In the genomic region with DNA sequence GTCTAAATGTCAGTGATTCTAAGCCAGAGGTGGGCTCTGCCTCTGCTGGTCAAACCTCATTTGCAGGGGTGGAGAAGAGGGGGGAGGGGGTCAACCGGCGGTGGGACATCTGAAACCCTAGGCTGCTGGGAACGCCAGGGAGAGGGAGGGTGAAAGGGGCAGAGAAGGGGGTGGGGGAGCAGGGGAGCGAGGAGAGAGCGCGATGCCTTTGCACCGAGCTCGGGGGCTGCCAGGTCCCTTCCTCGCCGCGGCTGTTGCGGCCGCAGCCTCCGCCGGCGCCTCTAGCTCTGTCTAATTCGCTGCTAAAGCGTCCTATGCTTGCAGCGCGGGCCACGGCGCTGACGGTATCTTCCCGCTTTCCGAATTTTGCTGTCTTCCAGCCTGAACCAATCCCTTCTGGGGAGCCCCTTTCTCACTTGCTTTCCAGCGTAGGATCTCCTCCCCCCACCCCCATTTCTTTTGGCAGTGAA, we compare ENCODE assay signal across 8 cellular contexts. TPM values are rescaled to one million over a fixed set of nuclear protein-coding genes. Genes with fewer than 3 reads are reported as not detected.
DNase-seq lines count a peak whose midpoint lies in the region; ATAC-seq and TF ChIP-seq lines count a peak whose summit lies in the region.

A gene (minus strand): TSS at position 11 of the 470 bp plus-strand sequence. CDS start 738 bp downstream, outside the sequence.

- no peak for TF ChIP-seq EP300 in sigmoid colon (IDR thresholded peaks at IDR 0.05)

- no peaks in the 10 kb centered on the region for H3K79me2 ChIP-seq in GM23338 (replicated peaks; ENCODE audit: insufficient read depth)

- peaks cover 2% of the 10 kb centered on the region; the same call in 2 of the 3 replicates for H3K9me3 Mint-ChIP-seq in GM23338
- no peaks in the 10 kb centered on the region for H3K9me3 Mint-ChIP-seq in T-helper 2 cell treated with Interferon-gamma antibody and Interleukin-4, amounts not matched to agents 5 μg/mL and 100 μg/mL, for 36 hours
- no peaks in the 10 kb centered on the region for H3K9me3 Mint-ChIP-seq in activated T-helper 17 cell treated with anti-CD3 and anti-CD28 coated beads, Interleukin-2, amount 50 U/mL, for 72 hours

- H3K4me2 ChIP-seq in GM23338, result peak within 1 kb of the TSS; percentile 91

- H3K4me1 ChIP-seq in GM23338 (ENCODE audit: insufficient read depth) (peaks cover 30% of the 10 kb centered on the region), iPS DF 6.9 (ENCODE audit: control insufficient read depth, insufficient read depth, low read length) (no peaks in the 10 kb centered on the region; the same call in 1 of the 2 replicates), sigmoid colon (peaks cover 0 to 16% (median 8%) of the 10 kb centered on the region in 4 donors)

- H4K20me1 ChIP-seq in GM23338 (replicated peaks; ENCODE audit: insufficient read depth), result no peaks in the 10 kb centered on the region

- peak within 1 kb of the TSS; percentile 83 for H3K4me3 Mint-ChIP-seq in GM23338
- H3K4me3 Mint-ChIP-seq in T-helper 2 cell treated with Interferon-gamma antibody and Interleukin-4, amounts not matched to agents 5 μg/mL and 100 μg/mL, for 36 hours, result peak within 1 kb of the TSS; percentile 24
- H3K4me3 Mint-ChIP-seq in activated T-helper 17 cell treated with anti-CD3 and anti-CD28 coated beads, Interleukin-2, amount 50 U/mL, for 72 hours, result no peak within 1 kb of the TSS

- no peak within 1 kb of the TSS for H3K27ac Mint-ChIP-seq in GM23338
- no peak within 1 kb of the TSS for H3K27ac Mint-ChIP-seq in T-helper 2 cell treated with Interferon-gamma antibody and Interleukin-4, amounts not matched to agents 5 μg/mL and 100 μg/mL, for 36 hours
- no peak within 1 kb of the TSS for H3K27ac Mint-ChIP-seq in activated T-helper 17 cell treated with anti-CD3 and anti-CD28 coated beads, Interleukin-2, amount 50 U/mL, for 72 hours

- WGBS in iPS DF 6.9 (ENCODE audit: insufficient coverage, insufficient read length), result no CpG with 5 or more reads among the region's 26 CpGs
- WGBS in sigmoid colon, 2 donors, result 2 to 27% methylated on average over 26 of the region's 26 CpGs

- intact Hi-C loops in sigmoid colon (cut with DNase I), result loop anchor here (5.0 to 10.0 kb wide), 2 partner anchors 55 to 617 kb away; no protein-coding TSS in a partner anchor

- TF ChIP-seq CTCF in GM23338 (conservative IDR thresholded peaks at IDR 0.05; ENCODE audit: low read depth in 2 of 2), result 0 out of 4 replicates have a peak, but pooled peaks of 1 of the 2 experiments have one; percentile 4
- no peak for TF ChIP-seq CTCF in sigmoid colon (IDR thresholded peaks at IDR 0.05)

- H3K36me3 ChIP-seq in GM23338 (ENCODE audit: insufficient read depth) (no peaks in the 10 kb centered on the region), iPS DF 6.9 (ENCODE audit: control insufficient read depth, insufficient read depth, low read length) (no peaks in the 10 kb centered on the region), sigmoid colon (no peaks in the 10 kb centered on the region)

- no peaks in the 10 kb centered on the region for H3K36me3 Mint-ChIP-seq in GM23338 (ENCODE audit: low read depth)
- no peaks in the 10 kb centered on the region for H3K36me3 Mint-ChIP-seq in T-helper 2 cell treated with Interferon-gamma antibody and Interleukin-4, amounts not matched to agents 5 μg/mL and 100 μg/mL, for 36 hours (ENCODE audit: low read depth)
- H3K36me3 Mint-ChIP-seq in activated T-helper 17 cell treated with anti-CD3 and anti-CD28 coated beads, Interleukin-2, amount 50 U/mL, for 72 hours (ENCODE audit: low read depth), result no peaks in the 10 kb centered on the region

- H3K9me3 ChIP-seq in iPS DF 6.9 (ENCODE audit: control insufficient read depth, insufficient read depth, low read length) (no peaks in the 10 kb centered on the region), sigmoid colon (no peaks in the 10 kb centered on the region)

- peak; percentile 83 for ATAC-seq in GM23338
- no peak for ATAC-seq in activated T-helper 17 cell treated with anti-CD3 and anti-CD28 coated beads, Interleukin-2, amount 50 U/mL, for 72 hours (replicated peaks)

- peaks cover 5% of the 10 kb centered on the region for H3F3A ChIP-seq in GM23338 (replicated peaks; ENCODE audit: low read depth)

- peaks cover 40% of the 10 kb centered on the region for H3K27me3 Mint-ChIP-seq in GM23338 (ENCODE audit: insufficient read depth, low read depth, poor library complexity)
- H3K27me3 Mint-ChIP-seq in T-helper 2 cell treated with Interferon-gamma antibody and Interleukin-4, amounts not matched to agents 5 μg/mL and 100 μg/mL, for 36 hours (ENCODE audit: low read depth), result peaks cover 41% of the 10 kb centered on the region
- H3K27me3 Mint-ChIP-seq in activated T-helper 17 cell treated with anti-CD3 and anti-CD28 coated beads, Interleukin-2, amount 50 U/mL, for 72 hours, result peaks cover 39% of the 10 kb centered on the region

- peak in 1 of 2 donors; percentile 8 for TF ChIP-seq POLR2A in sigmoid colon (IDR thresholded peaks at IDR 0.05)

- H3K4me1 Mint-ChIP-seq in GM23338, result peaks cover 24% of the 10 kb centered on the region
- H3K4me1 Mint-ChIP-seq in T-helper 2 cell treated with Interferon-gamma antibody and Interleukin-4, amounts not matched to agents 5 μg/mL and 100 μg/mL, for 36 hours (ENCODE audit: low read depth), result no peaks in the 10 kb centered on the region
- H3K4me1 Mint-ChIP-seq in activated T-helper 17 cell treated with anti-CD3 and anti-CD28 coated beads, Interleukin-2, amount 50 U/mL, for 72 hours, result no peaks in the 10 kb centered on the region

- H3K27ac ChIP-seq in GM23338 (ENCODE audit: low read depth), result no peak within 1 kb of the TSS
- no peak within 1 kb of the TSS for H3K27ac ChIP-seq in iPS DF 6.9 (ENCODE audit: low read length)
- H3K27ac ChIP-seq in sigmoid colon, result peak within 1 kb of the TSS; percentile 63 to 85 (median 81)

- DNase-seq in GM23338 (ENCODE audit: low spot score), result peak; percentile 85
- DNase-seq in T-helper 2 cell treated with Interferon-gamma antibody and Interleukin-4, amounts not matched to agents 5 μg/mL and 100 μg/mL, for 36 hours (ENCODE audit: low spot score), result no peak
- peak; percentile 45 for DNase-seq in iPS DF 6.9 (ENCODE audit: low read depth, low spot score)
- DNase-seq in sigmoid colon, result peak; percentile 79
- no peak for DNase-seq in stimulated activated CD4-positive, alpha-beta T cell treated with anti-CD3 and anti-CD28 coated beads, Interleukin-12 subunit alpha, Interleukin-12 subunit beta, amount 100 ng/mL, for 4 hours
- no peak for DNase-seq in activated CD4-positive, alpha-beta T cell treated with anti-CD3 and anti-CD28 coated beads, Interleukin-2, amount 50 U/mL, for 4 hours
- no peak for DNase-seq in putamen (ENCODE audit: low spot score)

- H3K27me3 ChIP-seq in GM23338 (ENCODE audit: insufficient read depth), result peaks cover 65% of the 10 kb centered on the region
- H3K27me3 ChIP-seq in iPS DF 6.9 (ENCODE audit: control insufficient read depth, insufficient read depth, low read length), result peaks cover 12% of the 10 kb centered on the region; the same call in 1 of the 2 replicates
- no peaks in the 10 kb centered on the region for H3K27me3 ChIP-seq in sigmoid colon

- peak within 1 kb of the TSS; percentile 99 for H2AFZ ChIP-seq in GM23338

- peak within 1 kb of the TSS; percentile 75 for H3K4me3 ChIP-seq in GM23338
- peak within 1 kb of the TSS; percentile 52; the same call in 1 of the 2 replicates for H3K4me3 ChIP-seq in iPS DF 6.9 (ENCODE audit: low read length)
- peak within 1 kb of the TSS; percentile 57 to 60 (median 59) for H3K4me3 ChIP-seq in sigmoid colon

- H3K9me2 ChIP-seq in GM23338 (ENCODE audit: insufficient read depth), result no peaks in the 10 kb centered on the region

TF ChIP-seq in GM23338, 12 proteins besides CTCF, POLR2A, EP300 and RAD21 (continues in another document):
- TF ChIP-seq NANOG (IDR thresholded peaks at IDR 0.05; ENCODE audit: borderline replicate concordance) (no peak), CREB1 (CRISPR knock-in tag; IDR thresholded peaks at IDR 0.05; ENCODE audit: low read depth) (no peak), STAT1 (IDR thresholded peaks at IDR 0.05; ENCODE audit: unreplicated experiment) (no peak), POLR2AphosphoS5 (IDR thresholded peaks at IDR 0.05; ENCODE audit: low read depth) (no peak)
- TF ChIP-seq, protein P1, sequence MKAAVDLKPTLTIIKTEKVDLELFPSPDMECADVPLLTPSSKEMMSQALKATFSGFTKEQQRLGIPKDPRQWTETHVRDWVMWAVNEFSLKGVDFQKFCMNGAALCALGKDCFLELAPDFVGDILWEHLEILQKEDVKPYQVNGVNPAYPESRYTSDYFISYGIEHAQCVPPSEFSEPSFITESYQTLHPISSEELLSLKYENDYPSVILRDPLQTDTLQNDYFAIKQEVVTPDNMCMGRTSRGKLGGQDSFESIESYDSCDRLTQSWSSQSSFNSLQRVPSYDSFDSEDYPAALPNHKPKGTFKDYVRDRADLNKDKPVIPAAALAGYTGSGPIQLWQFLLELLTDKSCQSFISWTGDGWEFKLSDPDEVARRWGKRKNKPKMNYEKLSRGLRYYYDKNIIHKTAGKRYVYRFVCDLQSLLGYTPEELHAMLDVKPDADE (IDR thresholded peaks at IDR 0.05), result no peak

RNA-seq across cellular contexts. Expression of the gene that starts here (rescaled TPM):
- 0.24 TPM in 1 of 2 replicates, not detected in the other for total RNA-seq in GM23338 (2014; rRNA removed; shearing (Covaris generic))
- polyA plus RNA-seq in GM23338 (2016; fragmentation: Nextera tagmentation; extraction: Ambion mirVana) (0.40 and 0.50 TPM in 2 replicates), sigmoid colon (1 to 10 TPM in 2 of 3 donors, under 1 TPM in 1; 0.92 to 8.4 (median 3.9) TPM)
- total RNA-seq in sigmoid colon, result 10 to 100 TPM; 25.8 to 44.9 (median 27.4) TPM
- total RNA-seq in activated T-helper 17 cell treated with anti-CD3 and anti-CD28 coated beads, Interleukin-2, amount 50 U/mL, for 72 hours, result not detected

Comparison
In these comparisons a context has a peak if more than half of its experiments do, and no peak if none do; other contexts are left out.
1. RNA of the gene that starts here (total RNA-seq): 25.8 to 44.9 TPM in sigmoid colon; 0.24 TPM in GM23338 and not detected in activated T-helper 17 cell treated with anti-CD3 and anti-CD28 coated beads, Interleukin-2, amount 50 U/mL, for 72 hours; every median in the first group is over 10 times any median in the second.
2. Peak in DNase-seq, ATAC-seq, H3K4me3 ChIP-seq and H3K4me2 ChIP-seq in GM23338; RNA of the gene not detected or under 1 TPM.
3. DNase-seq: peak in iPS DF 6.9 (single experiment) and sigmoid colon (single experiment); none in T-helper 2 cell treated with Interferon-gamma antibody and Interleukin-4, amounts not matched to agents 5 μg/mL and 100 μg/mL, for 36 hours (single experiment), stimulated activated CD4-positive, alpha-beta T cell treated with anti-CD3 and anti-CD28 coated beads, Interleukin-12 subunit alpha, Interleukin-12 subunit beta, amount 100 ng/mL, for 4 hours (single experiment), activated CD4-positive, alpha-beta T cell treated with anti-CD3 and anti-CD28 coated beads, Interleukin-2, amount 50 U/mL, for 4 hours (0 of 2) and putamen (single experiment).
4. H3K27ac ChIP-seq: peak in sigmoid colon (4 of 4); none in GM23338 (single experiment) and iPS DF 6.9 (single experiment).
5. Peak in every context shown above with its lines, with median percentiles within 50 percentile points of each other: H3K4me3 ChIP-seq.